ENCODE assay signal across 8 cellular contexts in genomic region chr7:111561909-111562732, GRCh38. TPM values are rescaled to one million over a fixed set of nuclear protein-coding genes. Genes with fewer than 3 reads are reported as not detected.
A peak's percentile ranks its signal among the peaks of the same experiment; 100 is the strongest.
DNase-seq lines count a peak whose midpoint lies in the region; ATAC-seq, FAIRE-seq and TF ChIP-seq lines count a peak whose summit lies in the region.

Gene IMMP2L, minus strand, starts transcription at chr7:111562492.

- peaks cover 20% of the 10 kb centered on the region for H3K79me2 ChIP-seq in DND-41 (ENCODE audit: insufficient read depth, low read length)

- H3K4me3 ChIP-seq in DND-41 (ENCODE audit: low read depth in 1 of 2, low read length in 2 of 2) = peak within 1 kb of the TSS; percentile 22 to 68

- H3K9me3 ChIP-seq in DND-41 (ENCODE audit: insufficient read depth, low read length, severe bottlenecking) = no peaks in the 10 kb centered on the region

- no peaks in the 10 kb centered on the region for H3K27me3 ChIP-seq in DND-41 (ENCODE audit: insufficient read depth, low read length, poor library complexity)

- peak within 1 kb of the TSS; percentile 92 for H2AFZ ChIP-seq in DND-41 (ENCODE audit: low read depth, low read length)

- peak within 1 kb of the TSS; percentile 83 for H3K4me2 ChIP-seq in DND-41 (ENCODE audit: insufficient read depth, low read length)

- peaks cover 37% of the 10 kb centered on the region for H3K4me1 Mint-ChIP-seq in activated T-helper 1 cell treated with anti-CD3 and anti-CD28 coated beads, Interleukin-12 subunit alpha, Interleukin-12 subunit beta, Interleukin-2, Interleukin-4 antibody, amounts not matched to agents 30 ng/mL and 10 ng/mL and 1 ng/mL, durations not matched to agents 14 hours and 24 hours and 36 hours (ENCODE audit: low read depth)
- peaks cover 19 to 46% (median 39%) of the 10 kb centered on the region in 4 donors for H3K4me1 Mint-ChIP-seq in naive thymus-derived CD8-positive, alpha-beta T cell
- H3K4me1 Mint-ChIP-seq in stimulated activated memory B cell treated with anti-CD40 and anti-IgM and Interleukin-4, amounts not matched to agents 10 μg/mL and 1 μg/mL and 100 μg/mL, for 72 hours = peaks cover 42% of the 10 kb centered on the region

- H3K4me1 ChIP-seq in DND-41 (ENCODE audit: insufficient read depth, low read length) = peaks cover 38% of the 10 kb centered on the region

- POLR2A ChIA-PET in naive thymus-derived CD8-positive, alpha-beta T cell (lab: Charles Lee) = interaction anchor here (0.6 to 1.5 kb wide), 6 partner anchors 8 to 888 kb away, joined by 3 to 4 read pairs (median 3); partner anchors contain the start of genes DOCK4, IFRD1, LRRN3 and ZNF277

- ATAC-seq in DND-41 (ENCODE audit: insufficient read depth, low read depth) (peak; percentile 86), GM21717 (IDR thresholded peaks at IDR 0.05; ENCODE audit: unreplicated experiment) (peak; percentile 82)
- ATAC-seq in naive thymus-derived CD8-positive, alpha-beta T cell = peak; percentile 86 to 88
- ATAC-seq in stimulated activated memory B cell treated with anti-CD40 and anti-IgM and Interleukin-4, amounts not matched to agents 10 μg/mL and 1 μg/mL and 100 μg/mL, for 72 hours = peak; percentile 98

- H3K36me3 ChIP-seq in DND-41 (ENCODE audit: insufficient read depth, low read length) = peaks cover 10% of the 10 kb centered on the region; the same call in 1 of the 2 replicates

- intact Hi-C loops in activated T-helper 1 cell treated with anti-CD3 and anti-CD28 coated beads, Interleukin-12 subunit alpha, Interleukin-12 subunit beta, Interleukin-2, Interleukin-4 antibody, amounts not matched to agents 30 ng/mL and 10 ng/mL and 1 ng/mL, durations not matched to agents 14 hours and 24 hours and 36 hours (cut with micrococcal nuclease) = loop anchor here (2.0 to 5.0 kb wide), 7 partner anchors 425 to 1557 kb away; partner anchors contain the start of genes DOCK4, LRRN3, SMIM30 and ZNF277

- no peak for FAIRE-seq in RCC 7860 (lab: Jason Lieb, UNC)

- H3K27ac ChIP-seq in DND-41 (ENCODE audit: low read length) = peak within 1 kb of the TSS; percentile 74

- peak within 1 kb of the TSS; percentile 89 for H3K27ac Mint-ChIP-seq in activated T-helper 1 cell treated with anti-CD3 and anti-CD28 coated beads, Interleukin-12 subunit alpha, Interleukin-12 subunit beta, Interleukin-2, Interleukin-4 antibody, amounts not matched to agents 30 ng/mL and 10 ng/mL and 1 ng/mL, durations not matched to agents 14 hours and 24 hours and 36 hours
- peak within 1 kb of the TSS; percentile 84 to 98 (median 96) for H3K27ac Mint-ChIP-seq in naive thymus-derived CD8-positive, alpha-beta T cell
- peak within 1 kb of the TSS; percentile 87 for H3K27ac Mint-ChIP-seq in stimulated activated memory B cell treated with anti-CD40 and anti-IgM and Interleukin-4, amounts not matched to agents 10 μg/mL and 1 μg/mL and 100 μg/mL, for 72 hours

- in situ Hi-C loops in KBM-7 (cut with MboI; ENCODE audit: low pct_unique_long_range_greater_than_20kb, low sequenced_read_pairs) = no loop called here

- no peaks in the 10 kb centered on the region for H3K9me3 Mint-ChIP-seq in activated T-helper 1 cell treated with anti-CD3 and anti-CD28 coated beads, Interleukin-12 subunit alpha, Interleukin-12 subunit beta, Interleukin-2, Interleukin-4 antibody, amounts not matched to agents 30 ng/mL and 10 ng/mL and 1 ng/mL, durations not matched to agents 14 hours and 24 hours and 36 hours
- H3K9me3 Mint-ChIP-seq in naive thymus-derived CD8-positive, alpha-beta T cell = no peaks in the 10 kb centered on the region
- no peaks in the 10 kb centered on the region for H3K9me3 Mint-ChIP-seq in stimulated activated memory B cell treated with anti-CD40 and anti-IgM and Interleukin-4, amounts not matched to agents 10 μg/mL and 1 μg/mL and 100 μg/mL, for 72 hours

- DNase-seq in DND-41 = peak; percentile 91
- DNase-seq in KBM-7 = peak; percentile 89
- DNase-seq in RCC 7860 (ENCODE audit: low spot score) = peak; percentile 73
- peak; percentile 89 for DNase-seq in activated T-helper 1 cell treated with anti-CD3 and anti-CD28 coated beads, Interleukin-12 subunit alpha, Interleukin-12 subunit beta, Interleukin-2, Interleukin-4 antibody, amounts not matched to agents 30 ng/mL and 10 ng/mL and 1 ng/mL, durations not matched to agents 14 hours and 24 hours and 36 hours (ENCODE audit: low spot score)
- DNase-seq in fibroblast of gingiva (ENCODE audit: low read depth) = peak; percentile 77
- peak; percentile 78 to 96 (median 90) for DNase-seq in naive thymus-derived CD8-positive, alpha-beta T cell

- H3K9ac ChIP-seq in DND-41 (ENCODE audit: low read depth, low read length) = peak within 1 kb of the TSS; percentile 90

- TF ChIP-seq CTCF in DND-41 (IDR thresholded peaks at IDR 0.05; ENCODE audit: borderline replicate concordance, extremely low read depth, low read length, poor library complexity, severe bottlenecking) = peak; percentile 62

- H4K20me1 ChIP-seq in DND-41 (ENCODE audit: insufficient read depth, low read length) = no peaks in the 10 kb centered on the region

- peak within 1 kb of the TSS; percentile 87 for H3K4me3 Mint-ChIP-seq in activated T-helper 1 cell treated with anti-CD3 and anti-CD28 coated beads, Interleukin-12 subunit alpha, Interleukin-12 subunit beta, Interleukin-2, Interleukin-4 antibody, amounts not matched to agents 30 ng/mL and 10 ng/mL and 1 ng/mL, durations not matched to agents 14 hours and 24 hours and 36 hours
- H3K4me3 Mint-ChIP-seq in naive thymus-derived CD8-positive, alpha-beta T cell = peak within 1 kb of the TSS; percentile 85 to 96 (median 91)
- H3K4me3 Mint-ChIP-seq in stimulated activated memory B cell treated with anti-CD40 and anti-IgM and Interleukin-4, amounts not matched to agents 10 μg/mL and 1 μg/mL and 100 μg/mL, for 72 hours = peak within 1 kb of the TSS; percentile 87

- H3K36me3 Mint-ChIP-seq in activated T-helper 1 cell treated with anti-CD3 and anti-CD28 coated beads, Interleukin-12 subunit alpha, Interleukin-12 subunit beta, Interleukin-2, Interleukin-4 antibody, amounts not matched to agents 30 ng/mL and 10 ng/mL and 1 ng/mL, durations not matched to agents 14 hours and 24 hours and 36 hours (ENCODE audit: low read depth) = peaks cover 13% of the 10 kb centered on the region
- peaks cover 5 to 15% (median 6%) of the 10 kb centered on the region in 3 donors for H3K36me3 Mint-ChIP-seq in naive thymus-derived CD8-positive, alpha-beta T cell
- H3K36me3 Mint-ChIP-seq in stimulated activated memory B cell treated with anti-CD40 and anti-IgM and Interleukin-4, amounts not matched to agents 10 μg/mL and 1 μg/mL and 100 μg/mL, for 72 hours = peaks cover 18% of the 10 kb centered on the region

- no peaks in the 10 kb centered on the region for H3K27me3 Mint-ChIP-seq in activated T-helper 1 cell treated with anti-CD3 and anti-CD28 coated beads, Interleukin-12 subunit alpha, Interleukin-12 subunit beta, Interleukin-2, Interleukin-4 antibody, amounts not matched to agents 30 ng/mL and 10 ng/mL and 1 ng/mL, durations not matched to agents 14 hours and 24 hours and 36 hours (ENCODE audit: insufficient read depth)
- H3K27me3 Mint-ChIP-seq in naive thymus-derived CD8-positive, alpha-beta T cell = peaks cover under 1 to 5% (median 3%) of the 10 kb centered on the region in 5 donors
- H3K27me3 Mint-ChIP-seq in stimulated activated memory B cell treated with anti-CD40 and anti-IgM and Interleukin-4, amounts not matched to agents 10 μg/mL and 1 μg/mL and 100 μg/mL, for 72 hours = peaks cover 3% of the 10 kb centered on the region

RNA-seq across cellular contexts. Expression of gene IMMP2L, which starts in this region (rescaled TPM):
- 11.3 and 16.0 TPM in 2 replicates for total RNA-seq in activated T-helper 1 cell treated with anti-CD3 and anti-CD28 coated beads, Interleukin-12 subunit alpha, Interleukin-12 subunit beta, Interleukin-2, Interleukin-4 antibody, amounts not matched to agents 30 ng/mL and 10 ng/mL and 1 ng/mL, durations not matched to agents 14 hours and 24 hours and 36 hours
- total RNA-seq in naive thymus-derived CD8-positive, alpha-beta T cell = 10 to 100 TPM; 17.1 TPM
- 10 to 100 TPM; 19.6 to 29.1 (median 26.2) TPM for polyA plus RNA-seq in naive thymus-derived CD8-positive, alpha-beta T cell

Comparison
In these comparisons a context has a peak if more than half of its experiments do, and no peak if none do; other contexts are left out.
1. Peak in every context shown above with its lines: DNase-seq, ATAC-seq, H3K4me3 ChIP-seq and H3K27ac ChIP-seq.